18 cellular contexts compared by ENCODE assay signal in genomic region chr5:1371602-1372342, GRCh38.
"Had no signal": no experiment of that assay in that cellular context is flagged by ENCODE, and none has a peak within 500 bp of the region (broad histone marks: within the 10 kb centered on the region; RNA-seq: fewer than 3 reads in every experiment).

No MANE protein-coding gene starts in this region.

- H3K4me1 Mint-ChIP-seq: activated CD4-positive, alpha-beta T cell treated with anti-CD3 and anti-CD28 coated beads, Interleukin-2, amount 10 ng/mL, durations not matched to agents 7 days and 5 days; neural crest cell had no signal

- H3K4me1 ChIP-seq: transverse colon, uterus had no signal

- H3K27ac ChIP-seq: hepatocyte, transverse colon, uterus had no signal

- H3K36me3 Mint-ChIP-seq: brain had no signal

- H3K9me3 ChIP-seq: transverse colon, uterus had no signal

- ATAC-seq: activated CD4-positive, CD25-positive, alpha-beta regulatory T cell treated with anti-CD3 and anti-CD28 coated beads, Interleukin-2, amount 50 U/mL, for 24 hours; activated CD8-positive, alpha-beta T cell treated with anti-CD3 and anti-CD28 coated beads, Interleukin-2, amount 10 ng/mL, durations not matched to agents 7 days and 5 days; effector memory CD8-positive, alpha-beta T cell had no signal

- H3K27me3 Mint-ChIP-seq: activated T-cell treated with anti-CD3 and anti-CD28 coated beads, Interleukin-2, amount 50 U/mL, for 24 hours; stimulated activated naive CD8-positive, alpha-beta T cell treated with anti-CD3 and anti-CD28 coated beads, Interleukin-15, Interleukin-2, amounts not matched to agents 100 ng/mL and 50 ng/mL, for 24 hours had no signal

- H3K9me3 Mint-ChIP-seq: activated CD4-positive, alpha-beta T cell treated with anti-CD3 and anti-CD28 coated beads, Interleukin-2, amount 10 ng/mL, durations not matched to agents 7 days and 5 days; activated T-cell treated with anti-CD3 and anti-CD28 coated beads, Interleukin-2, amount 50 U/mL, for 24 hours; activated T-helper 2 cell treated with anti-CD3 and anti-CD28 coated beads, Interferon-gamma antibody, Interleukin-2, Interleukin-4, amounts not matched to agents 10 μg/mL and 5 μg/mL and 100 μg/mL, durations not matched to agents 14 hours and 24 hours and 36 hours; effector memory CD8-positive, alpha-beta T cell; neural crest cell; stimulated activated naive CD8-positive, alpha-beta T cell treated with anti-CD3 and anti-CD28 coated beads, Interleukin-15, Interleukin-2, amounts not matched to agents 100 ng/mL and 50 ng/mL, for 24 hours had no signal

- H3K4me3 ChIP-seq: hepatocyte, transverse colon, uterus had no signal

- H2AFZ ChIP-seq: hepatocyte had no signal

- H3K27ac Mint-ChIP-seq: activated CD4-positive, alpha-beta T cell treated with anti-CD3 and anti-CD28 coated beads, Interleukin-2, amount 10 ng/mL, durations not matched to agents 7 days and 5 days; activated CD8-positive, alpha-beta T cell treated with anti-CD3 and anti-CD28 coated beads, Interleukin-2, amount 10 ng/mL, durations not matched to agents 7 days and 5 days; activated T-cell treated with anti-CD3 and anti-CD28 coated beads, Interleukin-2, amount 50 U/mL, for 24 hours; activated T-helper 2 cell treated with anti-CD3 and anti-CD28 coated beads, Interferon-gamma antibody, Interleukin-2, Interleukin-4, amounts not matched to agents 10 μg/mL and 5 μg/mL and 100 μg/mL, durations not matched to agents 14 hours and 24 hours and 36 hours; brain; stimulated activated naive CD8-positive, alpha-beta T cell treated with anti-CD3 and anti-CD28 coated beads, Interleukin-15, Interleukin-2, amounts not matched to agents 100 ng/mL and 50 ng/mL, for 24 hours had no signal

- H3K4me3 Mint-ChIP-seq: activated CD4-positive, alpha-beta T cell treated with anti-CD3 and anti-CD28 coated beads, Interleukin-2, amount 10 ng/mL, durations not matched to agents 7 days and 5 days; activated CD8-positive, alpha-beta T cell treated with anti-CD3 and anti-CD28 coated beads, Interleukin-2, amount 10 ng/mL, durations not matched to agents 7 days and 5 days; activated T-cell treated with anti-CD3 and anti-CD28 coated beads, Interleukin-2, amount 50 U/mL, for 24 hours; brain; effector memory CD8-positive, alpha-beta T cell; neural crest cell; stimulated activated naive CD8-positive, alpha-beta T cell treated with anti-CD3 and anti-CD28 coated beads, Interleukin-15, Interleukin-2, amounts not matched to agents 100 ng/mL and 50 ng/mL, for 24 hours had no signal

- H3K79me2 ChIP-seq: hepatocyte had no signal

- H3K27me3 ChIP-seq: uterus had no signal

- DNase-seq: activated CD4-positive, alpha-beta T cell treated with anti-CD3 and anti-CD28 coated beads, Interleukin-2, amount 10 ng/mL, durations not matched to agents 7 days and 5 days; activated CD8-positive, alpha-beta T cell treated with anti-CD3 and anti-CD28 coated beads, Interleukin-2, amount 10 ng/mL, durations not matched to agents 7 days and 5 days; activated naive CD4-positive, alpha-beta T cell treated with Interleukin-2 at 50 U/mL for 16 hours; activated T-cell treated with anti-CD3 and anti-CD28 coated beads, Interleukin-2, amount 50 U/mL, for 24 hours; caudate nucleus; effector memory CD8-positive, alpha-beta T cell; islet precursor cell; midbrain; stimulated activated CD4-positive, alpha-beta T cell treated with anti-CD3 and anti-CD28 coated beads, Interleukin-2, amount 100 ng/mL, for 24 hours; T1000; transverse colon; uterus had no signal

- H3K36me3 ChIP-seq: transverse colon, uterus had no signal

- H3K4me2 ChIP-seq: hepatocyte had no signal
